In genomic region chr1:172670791-172671190, GRCh38 we compare ENCODE assay signal across 15 cellular contexts. TPM values are rescaled to one million over a fixed set of nuclear protein-coding genes. Genes with fewer than 3 reads are reported as not detected.
DNase-seq lines count a peak whose midpoint lies in the region; ATAC-seq lines count a peak whose summit lies in the region.
"Had no signal": no experiment of that assay in that cellular context is flagged by ENCODE, and none has a peak within 500 bp of the region (broad histone marks: within the 10 kb centered on the region; RNA-seq: fewer than 3 reads in every experiment).

No MANE protein-coding gene starts in this region.

- H3K4me1 Mint-ChIP-seq in activated CD8-positive, alpha-beta memory T cell treated with anti-CD3 and anti-CD28 coated beads, Interleukin-2, amount 10 ng/mL, durations not matched to agents 7 days and 5 days, result peaks cover 83% of the 10 kb centered on the region
- H3K4me1 Mint-ChIP-seq in activated CD8-positive, alpha-beta T cell treated with anti-CD3 and anti-CD28 coated beads, Interleukin-2, amount 10 ng/mL, durations not matched to agents 7 days and 5 days (ENCODE audit: low read depth), result peaks cover 88% of the 10 kb centered on the region
- H3K4me1 Mint-ChIP-seq in natural killer cell treated with Interleukin-12 subunit alpha and Interleukin-12 subunit beta and Interleukin-15 and Interleukin-18, amount 100 ng/mL, for 72 hours (ENCODE audit: low read depth in 2 of 2), result peaks cover 82 to 93% of the 10 kb centered on the region in 2 donors

- H3K27ac Mint-ChIP-seq in activated CD8-positive, alpha-beta memory T cell treated with anti-CD3 and anti-CD28 coated beads, Interleukin-2, amount 10 ng/mL, durations not matched to agents 7 days and 5 days, result peak overlapping the region; percentile 89
- H3K27ac Mint-ChIP-seq in activated CD8-positive, alpha-beta T cell treated with anti-CD3 and anti-CD28 coated beads, Interleukin-2, amount 10 ng/mL, durations not matched to agents 7 days and 5 days, result peak overlapping the region; percentile 74
- H3K27ac Mint-ChIP-seq in natural killer cell treated with Interleukin-12 subunit alpha and Interleukin-12 subunit beta and Interleukin-15 and Interleukin-18, amount 100 ng/mL, for 72 hours, result peak overlapping the region; percentile 98 to 100

- H3K36me3 Mint-ChIP-seq in activated CD8-positive, alpha-beta memory T cell treated with anti-CD3 and anti-CD28 coated beads, Interleukin-2, amount 10 ng/mL, durations not matched to agents 7 days and 5 days, result peaks cover 49% of the 10 kb centered on the region
- peaks cover 36% of the 10 kb centered on the region for H3K36me3 Mint-ChIP-seq in activated CD8-positive, alpha-beta T cell treated with anti-CD3 and anti-CD28 coated beads, Interleukin-2, amount 10 ng/mL, durations not matched to agents 7 days and 5 days (ENCODE audit: low read depth)
- H3K36me3 Mint-ChIP-seq in natural killer cell treated with Interleukin-12 subunit alpha and Interleukin-12 subunit beta and Interleukin-15 and Interleukin-18, amount 100 ng/mL, for 72 hours, result peaks cover 62% of the 10 kb centered on the region

- peak overlapping the region; percentile 25 for H3K4me3 Mint-ChIP-seq in activated CD8-positive, alpha-beta memory T cell treated with anti-CD3 and anti-CD28 coated beads, Interleukin-2, amount 10 ng/mL, durations not matched to agents 7 days and 5 days
- H3K4me3 Mint-ChIP-seq in activated CD8-positive, alpha-beta T cell treated with anti-CD3 and anti-CD28 coated beads, Interleukin-2, amount 10 ng/mL, durations not matched to agents 7 days and 5 days, result peak overlapping the region; percentile 30
- peak overlapping the region; percentile 91 for H3K4me3 Mint-ChIP-seq in natural killer cell treated with Interleukin-12 subunit alpha and Interleukin-12 subunit beta and Interleukin-15 and Interleukin-18, amount 100 ng/mL, for 72 hours

- H3K9me3 Mint-ChIP-seq in activated CD8-positive, alpha-beta memory T cell treated with anti-CD3 and anti-CD28 coated beads, Interleukin-2, amount 10 ng/mL, durations not matched to agents 7 days and 5 days (ENCODE audit: low read depth), result peaks cover 5% of the 10 kb centered on the region
- peaks cover 8% of the 10 kb centered on the region for H3K9me3 Mint-ChIP-seq in activated CD8-positive, alpha-beta T cell treated with anti-CD3 and anti-CD28 coated beads, Interleukin-2, amount 10 ng/mL, durations not matched to agents 7 days and 5 days (ENCODE audit: insufficient read depth)
- H3K9me3 Mint-ChIP-seq in natural killer cell treated with Interleukin-12 subunit alpha and Interleukin-12 subunit beta and Interleukin-15 and Interleukin-18, amount 100 ng/mL, for 72 hours, result no peaks in the 10 kb centered on the region

- POLR2A ChIA-PET in activated CD8-positive, alpha-beta T cell treated with anti-CD3 and anti-CD28 coated beads, Interleukin-2, amount 10 ng/mL, durations not matched to agents 7 days and 5 days (lab: Charles Lee), result interaction anchor here (0.6 to 1.5 kb wide), 4 partner anchors 10 to 86 kb away, joined by 3 to 5 read pairs (median 4); no protein-coding TSS in a partner anchor

- H3K27me3 Mint-ChIP-seq in activated CD8-positive, alpha-beta memory T cell treated with anti-CD3 and anti-CD28 coated beads, Interleukin-2, amount 10 ng/mL, durations not matched to agents 7 days and 5 days, result no peaks in the 10 kb centered on the region
- H3K27me3 Mint-ChIP-seq in activated CD8-positive, alpha-beta T cell treated with anti-CD3 and anti-CD28 coated beads, Interleukin-2, amount 10 ng/mL, durations not matched to agents 7 days and 5 days (ENCODE audit: low read depth), result no peaks in the 10 kb centered on the region
- no peaks in the 10 kb centered on the region for H3K27me3 Mint-ChIP-seq in natural killer cell treated with Interleukin-12 subunit alpha and Interleukin-12 subunit beta and Interleukin-15 and Interleukin-18, amount 100 ng/mL, for 72 hours

- CTCF ChIA-PET in activated CD8-positive, alpha-beta memory T cell treated with anti-CD3 and anti-CD28 coated beads, Interleukin-2, amount 10 ng/mL, durations not matched to agents 7 days and 5 days (lab: Charles Lee), result interaction anchor here (0.9 to 2.0 kb wide), 9 partner anchors 8 to 49 kb away, joined by 3 to 19 read pairs (median 4); partner anchors contain the start of gene FASLG
- CTCF ChIA-PET in activated CD8-positive, alpha-beta T cell treated with anti-CD3 and anti-CD28 coated beads, Interleukin-2, amount 10 ng/mL, durations not matched to agents 7 days and 5 days (lab: Charles Lee), result interaction anchor here (0.7 to 2.6 kb wide), 10 partner anchors 8 to 60 kb away, joined by 3 to 21 read pairs (median 6); partner anchors contain the start of gene FASLG

- peak; percentile 66 for ATAC-seq in activated CD8-positive, alpha-beta memory T cell treated with anti-CD3 and anti-CD28 coated beads, Interleukin-2, amount 10 ng/mL, durations not matched to agents 7 days and 5 days
- ATAC-seq in GM21723 (IDR thresholded peaks at IDR 0.05; ENCODE audit: unreplicated experiment) (peak; percentile 59), GM19324 (IDR thresholded peaks at IDR 0.05; ENCODE audit: low FRiP score, unreplicated experiment) (no peak)
- peak; percentile 76 for ATAC-seq in activated CD8-positive, alpha-beta T cell treated with anti-CD3 and anti-CD28 coated beads, Interleukin-2, amount 10 ng/mL, durations not matched to agents 7 days and 5 days
- peak; percentile 79 to 82 for ATAC-seq in natural killer cell treated with Interleukin-12 subunit alpha and Interleukin-12 subunit beta and Interleukin-15 and Interleukin-18, amount 100 ng/mL, for 72 hours

- DNase-seq in activated CD8-positive, alpha-beta memory T cell treated with anti-CD3 and anti-CD28 coated beads, Interleukin-2, amount 10 ng/mL, durations not matched to agents 7 days and 5 days, result peak; percentile 67
- no peak for DNase-seq in activated CD8-positive, alpha-beta memory T cell treated with anti-CD3 and anti-CD28 coated beads for 24 hours
- DNase-seq in activated CD8-positive, alpha-beta T cell treated with anti-CD3 and anti-CD28 coated beads, Interleukin-2, amount 10 ng/mL, durations not matched to agents 7 days and 5 days, result peak; percentile 74
- DNase-seq in natural killer cell treated with Interleukin-12 subunit alpha and Interleukin-12 subunit beta and Interleukin-15 and Interleukin-18, amount 100 ng/mL, for 72 hours (ENCODE audit: low spot score), result peak; percentile 83
- DNase-seq in A172 (ENCODE audit: low spot score) (no peak), NCI-H446 treated with DMSO at 0.1 percent for 48 hours (lab: John Stamatoyannopoulos, UW) (no peak)
- DNase-seq: adrenal gland, DMS53, foreskin keratinocyte, NCI-H446, RPMI8226 had no signal

RNA-seq across cellular contexts. Expression of gene FASLG, which starts 11.9 kb away (rescaled TPM):
- total RNA-seq in activated CD8-positive, alpha-beta memory T cell treated with anti-CD3 and anti-CD28 coated beads, Interleukin-2, amount 10 ng/mL, durations not matched to agents 7 days and 5 days, result 10 to 100 TPM; 21.0 to 36.1 TPM
- 1 to 10 TPM; 6.2 to 6.5 TPM for total RNA-seq in activated CD8-positive, alpha-beta T cell treated with anti-CD3 and anti-CD28 coated beads, Interleukin-2, amount 10 ng/mL, durations not matched to agents 7 days and 5 days
- 100 to 1,000 TPM in 1 of 2 donors, 10 to 100 TPM in 1; 80.6 to 195 TPM for total RNA-seq in natural killer cell treated with Interleukin-12 subunit alpha and Interleukin-12 subunit beta and Interleukin-15 and Interleukin-18, amount 100 ng/mL, for 72 hours
- total RNA-seq in A172 (2014; rRNA removed; shearing (Covaris generic)), result not detected in 2 replicates
- total RNA-seq: dermis microvascular lymphatic vessel endothelial cell, foreskin keratinocyte, tibial nerve had no signal

Comparison
In these comparisons a context has a peak if more than half of its experiments do, and no peak if none do; other contexts are left out.
1. DNase-seq: peak in activated CD8-positive, alpha-beta memory T cell treated with anti-CD3 and anti-CD28 coated beads, Interleukin-2, amount 10 ng/mL, durations not matched to agents 7 days and 5 days (single experiment), activated CD8-positive, alpha-beta T cell treated with anti-CD3 and anti-CD28 coated beads, Interleukin-2, amount 10 ng/mL, durations not matched to agents 7 days and 5 days (single experiment) and natural killer cell treated with Interleukin-12 subunit alpha and Interleukin-12 subunit beta and Interleukin-15 and Interleukin-18, amount 100 ng/mL, for 72 hours (single experiment); none in activated CD8-positive, alpha-beta memory T cell treated with anti-CD3 and anti-CD28 coated beads for 24 hours (single experiment), A172 (single experiment) and NCI-H446 treated with DMSO at 0.1 percent for 48 hours (single experiment).
2. H3K4me3 Mint-ChIP-seq: peak in every context shown above with its lines; median percentile 91 in natural killer cell treated with Interleukin-12 subunit alpha and Interleukin-12 subunit beta and Interleukin-15 and Interleukin-18, amount 100 ng/mL, for 72 hours; 30 in activated CD8-positive, alpha-beta T cell treated with anti-CD3 and anti-CD28 coated beads, Interleukin-2, amount 10 ng/mL, durations not matched to agents 7 days and 5 days; 25 in activated CD8-positive, alpha-beta memory T cell treated with anti-CD3 and anti-CD28 coated beads, Interleukin-2, amount 10 ng/mL, durations not matched to agents 7 days and 5 days.
3. Peak in every context shown above with its lines, with median percentiles within 50 percentile points of each other: H3K27ac Mint-ChIP-seq.